In genomic region chr2:134432438-134432883, GRCh38 we compare ENCODE assay signal across 20 cellular contexts.
DNase-seq lines count a peak whose midpoint lies in the region; ATAC-seq, FAIRE-seq and TF ChIP-seq lines count a peak whose summit lies in the region.
"Had no signal": no experiment of that assay in that cellular context is flagged by ENCODE, and none has a peak within 500 bp of the region (broad histone marks: within the 10 kb centered on the region; RNA-seq: fewer than 3 reads in every experiment).

No MANE protein-coding gene starts in this region.

- TF ChIP-seq CTCF in pancreas (IDR thresholded peaks at IDR 0.05) = no peak
- TF ChIP-seq CTCF in brain microvascular endothelial cell (IDR thresholded peaks at IDR 0.05; ENCODE audit: low read depth, low read length, missing control alignments) = no peak

- H3K4me1 ChIP-seq in pancreas = peaks cover 48 to 67% (median 54%) of the 10 kb centered on the region in 3 donors
- H3K4me1 ChIP-seq: BE2C, testis had no signal

- H3K27me3 ChIP-seq in pancreas (no peaks in the 10 kb centered on the region), brain microvascular endothelial cell (replicated peaks) (no peaks in the 10 kb centered on the region)
- H3K27me3 ChIP-seq: BE2C, testis had no signal

- peak; percentile 19 for DNase-seq in DMS53 treated with DMSO at 0.1 percent for 48 hours (lab: John Stamatoyannopoulos, UW; ENCODE audit: unreplicated experiment)
- peak; percentile 13 for DNase-seq in NCI-H345 (lab: John Stamatoyannopoulos, UW)
- no peak for DNase-seq in epithelial cell of prostate (ENCODE audit: low read depth, low spot score)
- DNase-seq in pancreas = peak in 3 of 6 donors; percentile 79 to 83 (median 80)
- no peak for DNase-seq in frontal cortex (ENCODE audit: low spot score in 2 of 2)
- no peak for DNase-seq in brain microvascular endothelial cell
- DNase-seq: activated CD4-positive, alpha-beta T cell treated with anti-CD3 and anti-CD28 coated beads for 4 hours; activated naive CD4-positive, alpha-beta T cell treated with anti-CD3 and anti-CD28 coated beads for 36 hours; BE2C; cortex of kidney; head of caudate nucleus; NCI-H2227 treated with DMSO at 0.1 percent for 48 hours; occipital lobe; stimulated activated CD4-positive, alpha-beta T cell treated with anti-CD3 and anti-CD28 coated beads, Interleukin-4, amount 100 ng/mL, for 1 hour; stimulated activated CD8-positive, alpha-beta memory T cell treated with anti-CD3 and anti-CD28 coated beads, Interleukin-4, amount 100 ng/mL, for 48 hours; testis had no signal

- WGBS in pancreas, 2 donors = 16 to 28% methylated on average over 3 of the region's 3 CpGs

- FAIRE-seq in pancreas (lab: Jason Lieb, UNC) (no peak), frontal cortex (lab: Jason Lieb, UNC) (no peak)

- in situ Hi-C loops in brain microvascular endothelial cell (cut with HindIII; ENCODE audit: low pct_ligation_motif_present, low sequenced_read_pairs) = no loop called here

- intact Hi-C loops in pancreas (cut with DNase I) = no loop called here

- ATAC-seq in pancreas = peak; percentile 86 to 92 (median 90)
- no peak for ATAC-seq in GM21367 (IDR thresholded peaks at IDR 0.05; ENCODE audit: unreplicated experiment)
- ATAC-seq: esophagus mucosa, Right ventricle myocardium inferior had no signal

- H3K27ac ChIP-seq in epithelial cell of prostate (peak overlapping the region; percentile 59), pancreas (peak overlapping the region; percentile 66 to 88 (median 76)), brain microvascular endothelial cell (no peak overlapping the region)
- H3K27ac ChIP-seq: KMS-11, testis had no signal

- H3K4me3 ChIP-seq in pancreas (no peak overlapping the region), brain microvascular endothelial cell (ENCODE audit: low read depth, low read length) (no peak overlapping the region)
- H3K4me3 ChIP-seq: testis had no signal

- no peaks in the 10 kb centered on the region for H3K9me3 ChIP-seq in pancreas
- H3K9me3 ChIP-seq: BE2C, testis had no signal

- H3K36me3 ChIP-seq in pancreas (no peaks in the 10 kb centered on the region), brain microvascular endothelial cell (replicated peaks) (no peaks in the 10 kb centered on the region)
- H3K36me3 ChIP-seq: BE2C had no signal

Comparison
In these comparisons a context has a peak if more than half of its experiments do, and no peak if none do; other contexts are left out.
1. DNase-seq: peak in DMS53 treated with DMSO at 0.1 percent for 48 hours (single experiment) and NCI-H345 (single experiment); none in epithelial cell of prostate (single experiment), frontal cortex (0 of 2) and brain microvascular endothelial cell (single experiment).